In genomic region chr16:79375351-79375750, GRCh38 we compare ENCODE assay signal across 25 cellular contexts.
"Had no signal": no experiment of that assay in that cellular context is flagged by ENCODE, and none has a peak within 500 bp of the region (broad histone marks: within the 10 kb centered on the region; RNA-seq: fewer than 3 reads in every experiment).

No MANE protein-coding gene starts in this region.

- H3K27me3 ChIP-seq: colonic mucosa, esophagus squamous epithelium, gastrocnemius medialis, left lung had no signal

- H3K9me3 ChIP-seq: colonic mucosa, gastrocnemius medialis, left lung, mucosa of descending colon had no signal

- DNase-seq: colonic mucosa; cortex of kidney; effector CD8-positive, alpha-beta T cell; effector memory CD8-positive, alpha-beta T cell; endodermal cell; erythroblast; esophagus squamous epithelium; foreskin fibroblast; foreskin melanocyte; gastrocnemius medialis; glutamatergic neuron; head of caudate nucleus; heart right ventricle; hippocampal formation; left cardiac atrium; left lung; left ventricle myocardium superior; lower lobe of right lung; mesenchymal stem cell; mucosa of descending colon had no signal

- H3K4me3 ChIP-seq: colonic mucosa, esophagus squamous epithelium, gastrocnemius medialis, heart right ventricle, left lung, lower lobe of right lung, mucosa of descending colon had no signal

- FAIRE-seq: endometrium, islet of Langerhans, keratinocyte had no signal

- H3K36me3 ChIP-seq: colonic mucosa, esophagus squamous epithelium, gastrocnemius medialis, heart right ventricle, left lung, lower lobe of right lung had no signal

- H3K4me1 ChIP-seq: colonic mucosa, left lung, lower lobe of right lung had no signal

- ATAC-seq: effector memory CD8-positive, alpha-beta T cell; esophagus mucosa; gastrocnemius medialis; heart right ventricle; left cardiac atrium; left lung; left ventricle myocardium superior; lower lobe of right lung; mucosa of descending colon had no signal

- H3K27ac ChIP-seq: colonic mucosa, epithelial cell of prostate, esophagus squamous epithelium, gastrocnemius medialis, heart right ventricle, left lung, lower lobe of right lung had no signal
